In the genomic region with DNA sequence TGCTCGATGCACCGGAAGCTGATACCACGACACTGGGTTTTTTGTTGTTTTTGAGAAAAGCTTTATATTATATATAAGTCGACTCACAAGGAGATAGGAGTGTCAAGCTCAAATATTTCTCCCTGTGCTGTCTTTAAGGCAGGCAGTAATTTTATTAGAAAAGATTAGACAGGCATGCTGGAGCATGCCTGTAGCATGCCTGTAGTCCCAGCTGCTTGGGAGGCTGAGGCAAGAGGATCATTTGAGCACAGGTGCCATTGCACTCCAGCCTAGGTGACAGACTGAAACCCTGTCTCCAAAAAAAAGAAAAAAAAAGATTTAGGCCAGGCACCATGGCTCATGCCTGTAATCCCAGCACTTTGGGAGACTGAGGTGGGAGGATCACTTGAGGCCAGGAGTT, we compare ENCODE assay signal across 21 cellular contexts.
"Had no signal": no experiment of that assay in that cellular context is flagged by ENCODE, and none has a peak within 500 bp of the region (broad histone marks: within the 10 kb centered on the region; RNA-seq: fewer than 3 reads in every experiment).

No MANE protein-coding gene starts in this region.

- H3K27me3 ChIP-seq: adrenal gland, MG63, Peyer's patch had no signal

- H3K27ac ChIP-seq: adrenal gland, Peyer's patch, RWPE1 had no signal

- DNase-seq: activated CD4-positive, alpha-beta T cell treated with anti-CD3 and anti-CD28 coated beads for 48 hours; activated CD4-positive, alpha-beta T cell treated with anti-CD3 and anti-CD28 coated beads, Interleukin-2, amount 50 U/mL, for 4 hours; activated CD4-positive, CD25-positive, alpha-beta regulatory T cell treated with anti-CD3 and anti-CD28 coated beads, Interleukin-2, amount 50 U/mL, for 72 hours; activated CD8-positive, alpha-beta T cell treated with anti-CD3 and anti-CD28 coated beads, Interleukin-2, amount 10 ng/mL, durations not matched to agents 7 days and 5 days; activated gamma-delta T cell; activated naive CD4-positive, alpha-beta T cell treated with anti-CD3 and anti-CD28 coated beads, Interleukin-2, amount 50 U/mL, for 16 hours; activated naive CD8-positive, alpha-beta T cell treated with anti-CD3 and anti-CD28 coated beads, Interleukin-2, amount 10 ng/mL, durations not matched to agents 7 days and 5 days; activated T-cell treated with anti-CD3 and anti-CD28 coated beads, Interleukin-2, amount 50 U/mL, for 24 hours; adrenal gland; anterior cingulate cortex; MG63; MV-4-11; NCI-H1092 treated with DMSO at 0.1 percent for 48 hours; NCI-H1417 treated with DMSO at 0.1 percent for 48 hours; NCI-H1694 treated with DMSO at 0.1 percent for 48 hours; NCI-H2029 treated with DMSO at 0.1 percent for 48 hours; Peyer's patch; SHP77 had no signal

- H3K9me3 ChIP-seq: adrenal gland, MG63, Peyer's patch had no signal

- ATAC-seq: activated CD8-positive, alpha-beta T cell treated with anti-CD3 and anti-CD28 coated beads, Interleukin-2, amount 10 ng/mL, durations not matched to agents 7 days and 5 days; activated T-helper 17 cell treated with anti-CD3 and anti-CD28 coated beads, Interleukin-2, amount 50 U/mL, for 72 hours; WTC11 had no signal

- H3K4me3 ChIP-seq: adrenal gland, MG63, Peyer's patch had no signal

- H3K4me1 ChIP-seq: Peyer's patch had no signal

- H3K36me3 ChIP-seq: adrenal gland, MG63 had no signal
